1 cellular context compared by ENCODE assay signal in the genomic region with DNA sequence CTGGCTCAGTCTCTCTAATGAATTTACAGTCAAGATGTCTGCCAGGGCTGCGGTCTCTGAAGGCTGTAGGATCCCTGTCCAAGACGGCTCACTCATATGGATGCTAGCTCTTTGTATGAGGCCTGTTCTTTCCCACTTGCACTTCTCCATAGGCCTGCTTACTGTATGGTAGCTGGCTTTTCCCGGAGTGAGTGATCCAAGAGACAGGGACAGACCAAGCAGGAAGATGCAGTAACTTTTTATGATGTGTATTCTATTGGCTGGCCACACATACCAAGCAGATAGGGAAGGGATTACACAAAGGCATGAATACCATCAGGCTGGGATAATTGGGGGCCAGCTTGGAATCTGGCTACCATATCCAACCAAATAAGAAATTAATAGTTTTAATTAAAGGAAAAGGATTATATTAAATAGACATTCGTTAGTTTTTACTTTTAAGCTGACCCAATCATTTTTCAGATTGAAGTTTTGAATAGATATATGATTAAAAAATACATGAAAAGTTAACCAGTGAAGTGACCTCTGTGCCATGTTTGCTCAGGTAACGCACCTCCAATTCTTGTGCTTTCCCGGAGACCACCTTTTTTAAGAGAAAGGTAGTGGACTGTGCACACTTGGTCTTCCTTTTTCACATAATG.
TF ChIP-seq lines count a peak whose summit lies in the region.

No MANE protein-coding gene starts in this region.

TF ChIP-seq in GM23338, 12 proteins besides CTCF, POLR2A, EP300 and RAD21 (continued from another document):
- no peak for TF ChIP-seq NANOG (IDR thresholded peaks at IDR 0.05; ENCODE audit: borderline replicate concordance)
- TF ChIP-seq, protein P1, sequence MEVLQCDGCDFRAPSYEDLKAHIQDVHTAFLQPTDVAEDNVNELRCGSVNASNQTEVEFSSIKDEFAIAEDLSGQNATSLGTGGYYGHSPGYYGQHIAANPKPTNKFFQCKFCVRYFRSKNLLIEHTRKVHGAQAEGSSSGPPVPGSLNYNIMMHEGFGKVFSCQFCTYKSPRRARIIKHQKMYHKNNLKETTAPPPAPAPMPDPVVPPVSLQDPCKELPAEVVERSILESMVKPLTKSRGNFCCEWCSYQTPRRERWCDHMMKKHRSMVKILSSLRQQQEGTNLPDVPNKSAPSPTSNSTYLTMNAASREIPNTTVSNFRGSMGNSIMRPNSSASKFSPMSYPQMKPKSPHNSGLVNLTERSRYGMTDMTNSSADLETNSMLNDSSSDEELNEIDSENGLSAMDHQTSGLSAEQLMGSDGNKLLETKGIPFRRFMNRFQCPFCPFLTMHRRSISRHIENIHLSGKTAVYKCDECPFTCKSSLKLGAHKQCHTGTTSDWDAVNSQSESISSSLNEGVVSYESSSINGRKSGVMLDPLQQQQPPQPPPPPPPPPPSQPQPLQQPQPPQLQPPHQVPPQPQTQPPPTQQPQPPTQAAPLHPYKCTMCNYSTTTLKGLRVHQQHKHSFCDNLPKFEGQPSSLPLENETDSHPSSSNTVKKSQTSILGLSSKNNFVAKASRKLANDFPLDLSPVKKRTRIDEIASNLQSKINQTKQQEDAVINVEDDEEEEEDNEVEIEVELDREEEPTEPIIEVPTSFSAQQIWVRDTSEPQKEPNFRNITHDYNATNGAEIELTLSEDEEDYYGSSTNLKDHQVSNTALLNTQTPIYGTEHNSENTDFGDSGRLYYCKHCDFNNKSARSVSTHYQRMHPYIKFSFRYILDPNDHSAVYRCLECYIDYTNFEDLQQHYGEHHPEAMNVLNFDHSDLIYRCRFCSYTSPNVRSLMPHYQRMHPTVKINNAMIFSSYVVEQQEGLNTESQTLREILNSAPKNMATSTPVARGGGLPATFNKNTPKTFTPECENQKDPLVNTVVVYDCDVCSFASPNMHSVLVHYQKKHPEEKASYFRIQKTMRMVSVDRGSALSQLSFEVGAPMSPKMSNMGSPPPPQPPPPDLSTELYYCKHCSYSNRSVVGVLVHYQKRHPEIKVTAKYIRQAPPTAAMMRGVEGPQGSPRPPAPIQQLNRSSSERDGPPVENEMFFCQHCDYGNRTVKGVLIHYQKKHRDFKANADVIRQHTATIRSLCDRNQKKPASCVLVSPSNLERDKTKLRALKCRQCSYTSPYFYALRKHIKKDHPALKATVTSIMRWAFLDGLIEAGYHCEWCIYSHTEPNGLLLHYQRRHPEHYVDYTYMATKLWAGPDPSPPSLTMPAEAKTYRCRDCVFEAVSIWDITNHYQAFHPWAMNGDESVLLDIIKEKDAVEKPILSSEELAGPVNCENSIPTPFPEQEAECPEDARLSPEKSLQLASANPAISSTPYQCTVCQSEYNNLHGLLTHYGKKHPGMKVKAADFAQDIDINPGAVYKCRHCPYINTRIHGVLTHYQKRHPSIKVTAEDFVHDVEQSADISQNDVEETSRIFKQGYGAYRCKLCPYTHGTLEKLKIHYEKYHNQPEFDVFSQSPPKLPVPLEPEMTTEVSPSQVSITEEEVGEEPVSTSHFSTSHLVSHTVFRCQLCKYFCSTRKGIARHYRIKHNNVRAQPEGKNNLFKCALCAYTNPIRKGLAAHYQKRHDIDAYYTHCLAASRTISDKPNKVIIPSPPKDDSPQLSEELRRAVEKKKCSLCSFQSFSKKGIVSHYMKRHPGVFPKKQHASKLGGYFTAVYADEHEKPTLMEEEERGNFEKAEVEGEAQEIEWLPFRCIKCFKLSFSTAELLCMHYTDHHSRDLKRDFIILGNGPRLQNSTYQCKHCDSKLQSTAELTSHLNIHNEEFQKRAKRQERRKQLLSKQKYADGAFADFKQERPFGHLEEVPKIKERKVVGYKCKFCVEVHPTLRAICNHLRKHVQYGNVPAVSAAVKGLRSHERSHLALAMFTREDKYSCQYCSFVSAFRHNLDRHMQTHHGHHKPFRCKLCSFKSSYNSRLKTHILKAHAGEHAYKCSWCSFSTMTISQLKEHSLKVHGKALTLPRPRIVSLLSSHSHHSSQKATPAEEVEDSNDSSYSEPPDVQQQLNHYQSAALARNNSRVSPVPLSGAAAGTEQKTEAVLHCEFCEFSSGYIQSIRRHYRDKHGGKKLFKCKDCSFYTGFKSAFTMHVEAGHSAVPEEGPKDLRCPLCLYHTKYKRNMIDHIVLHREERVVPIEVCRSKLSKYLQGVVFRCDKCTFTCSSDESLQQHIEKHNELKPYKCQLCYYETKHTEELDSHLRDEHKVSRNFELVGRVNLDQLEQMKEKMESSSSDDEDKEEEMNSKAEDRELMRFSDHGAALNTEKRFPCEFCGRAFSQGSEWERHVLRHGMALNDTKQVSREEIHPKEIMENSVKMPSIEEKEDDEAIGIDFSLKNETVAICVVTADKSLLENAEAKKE (CRISPR knock-in tag; IDR thresholded peaks at IDR 0.05), result no peak
- no peak for TF ChIP-seq JUNB (IDR thresholded peaks at IDR 0.05; ENCODE audit: unreplicated experiment)
- no peak for TF ChIP-seq EZH2phosphoT487 (IDR thresholded peaks at IDR 0.05; ENCODE audit: unreplicated experiment)
TF ChIP-seq in GM23338: peak in this region for 0.
